8 cellular contexts compared by ENCODE assay signal in the genomic region with DNA sequence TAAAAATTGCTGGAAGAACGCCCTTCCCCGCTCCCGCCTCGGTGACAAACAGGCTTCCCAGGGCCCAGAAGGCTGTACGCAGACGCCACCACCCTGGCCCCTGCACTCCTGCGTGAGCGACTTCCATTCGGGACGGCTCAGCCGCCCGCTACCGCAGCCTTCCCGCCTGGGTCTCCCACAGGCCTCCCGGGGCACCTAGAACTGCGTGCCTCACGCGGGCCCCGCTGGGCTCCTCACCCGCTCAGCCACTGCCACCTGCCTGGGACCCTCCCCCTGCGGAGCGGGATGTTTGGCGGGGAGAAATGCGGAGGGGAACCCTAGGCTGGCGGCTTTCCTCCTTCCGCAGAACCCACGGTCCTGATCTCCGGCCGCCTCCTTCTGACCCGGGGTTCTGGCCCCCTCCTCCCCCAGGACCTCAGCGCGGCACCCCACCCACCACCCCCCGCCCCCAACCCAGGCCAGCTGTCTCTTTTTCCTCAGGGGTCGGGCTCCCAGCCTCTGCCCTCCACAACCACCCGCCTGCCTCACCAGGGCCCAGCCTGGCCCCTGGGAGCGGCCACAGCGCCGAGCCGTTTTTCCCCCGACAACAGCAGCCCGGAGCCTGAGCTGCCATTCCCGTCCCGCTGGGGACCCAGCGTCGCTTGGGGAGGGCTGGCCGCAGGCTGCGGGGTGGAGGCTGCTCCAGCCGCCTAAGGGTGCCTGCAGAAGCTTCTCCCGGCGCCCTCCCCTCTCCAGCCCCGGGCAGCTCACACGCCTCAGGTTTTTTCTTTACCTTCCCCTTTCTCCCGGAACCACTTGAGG. TPM values are rescaled to one million over a fixed set of nuclear protein-coding genes. Genes with fewer than 3 reads are reported as not detected.
DNase-seq lines count a peak whose midpoint lies in the region; ATAC-seq and TF ChIP-seq lines count a peak whose summit lies in the region.

No MANE protein-coding gene starts in this region.

- H3K36me3 ChIP-seq in ascending aorta = no peaks in the 10 kb centered on the region

- DNase-seq in EH (ENCODE audit: low read depth) (peak; percentile 58), NCI-H345 (lab: John Stamatoyannopoulos, UW) (peak; percentile 48), ascending aorta (ENCODE audit: low spot score in 2 of 2) (no peak), right cardiac atrium (peak; percentile 53 to 80 (median 78)), posterior cingulate gyrus (peak in 9 of 10 donors; percentile 30 to 92 (median 50)), SKM-1 treated with dmso at 0.1 percent for 144 hours (lab: John Stamatoyannopoulos, UW; ENCODE audit: unreplicated experiment) (no peak), NK-92 (lab: John Stamatoyannopoulos, UW; ENCODE audit: unreplicated experiment) (no peak)

- intact Hi-C loops in ascending aorta (cut with DNase I) = no loop called here
- intact Hi-C loops in right cardiac atrium (cut with DNase I) = no loop called here
- intact Hi-C loops in posterior cingulate gyrus (cut with DNase I) = no loop called here

- H3K4me3 ChIP-seq in ascending aorta (peak overlapping the region; percentile 66 to 68), right cardiac atrium (ENCODE audit: low read length) (peak overlapping the region; percentile 84)

- H3K4me1 ChIP-seq in ascending aorta (no peaks in the 10 kb centered on the region), right cardiac atrium (ENCODE audit: control insufficient read depth, insufficient read depth, low read length) (no peaks in the 10 kb centered on the region)

- H3K27ac ChIP-seq in ascending aorta (peak overlapping the region; percentile 66 to 92), right cardiac atrium (ENCODE audit: low read length) (peak overlapping the region; percentile 87)

- ATAC-seq in right cardiac atrium (peak; percentile 87 to 90), GM18519 (IDR thresholded peaks at IDR 0.05; ENCODE audit: low FRiP score, unreplicated experiment) (no peak)

- H3K27me3 ChIP-seq in ascending aorta = no peaks in the 10 kb centered on the region
- H3K27me3 ChIP-seq in right cardiac atrium (ENCODE audit: control insufficient read depth, insufficient read depth) = no peaks in the 10 kb centered on the region

- H3K9me3 ChIP-seq in ascending aorta = no peaks in the 10 kb centered on the region
- no peaks in the 10 kb centered on the region for H3K9me3 ChIP-seq in right cardiac atrium (ENCODE audit: control insufficient read depth, low read length)

- no peak for TF ChIP-seq CTCF in ascending aorta (IDR thresholded peaks at IDR 0.05)

- 2% methylated on average over 52 of the region's 53 CpGs for WGBS in right cardiac atrium

RNA-seq across cellular contexts. Expression of a gene that starts 27.6 kb away (rescaled TPM):
- total RNA-seq in ascending aorta (90.3 TPM), right cardiac atrium (100 to 1,000 TPM; 228 to 242 (median 238) TPM)
- polyA plus RNA-seq in right cardiac atrium = 192 TPM

RNA-seq across cellular contexts. Expression of a gene that starts 47.8 kb away (rescaled TPM):
- 226 TPM for total RNA-seq in ascending aorta
- 100 to 1,000 TPM in 3 of 4 donors, 10 to 100 TPM in 1; 85.1 to 164 (median 120) TPM for total RNA-seq in right cardiac atrium
- polyA plus RNA-seq in right cardiac atrium = 96.5 TPM

Comparison
In these comparisons a context has a peak if more than half of its experiments do, and no peak if none do; other contexts are left out.
1. DNase-seq: peak in EH (single experiment), NCI-H345 (single experiment), right cardiac atrium (3 of 3) and posterior cingulate gyrus (9 of 10); none in ascending aorta (0 of 2), SKM-1 treated with dmso at 0.1 percent for 144 hours (single experiment) and NK-92 (single experiment).